2 cellular contexts compared by ENCODE assay signal in genomic region chr11:47848636-47849155, GRCh38.
TF ChIP-seq lines count a peak whose summit lies in the region.

No MANE protein-coding gene starts in this region.

TF ChIP-seq in GM23338, 12 proteins besides CTCF, POLR2A, EP300 and RAD21 (continued from another document):
- TF ChIP-seq ZNF462 (CRISPR knock-in tag; IDR thresholded peaks at IDR 0.05) (no peak), ZNF331 (CRISPR knock-in tag; IDR thresholded peaks at IDR 0.05; ENCODE audit: low read depth) (no peak), CREB1 (CRISPR knock-in tag; IDR thresholded peaks at IDR 0.05; ENCODE audit: low read depth) (no peak), ETS1 (IDR thresholded peaks at IDR 0.05) (no peak), NANOG (IDR thresholded peaks at IDR 0.05; ENCODE audit: borderline replicate concordance) (no peak), REST (IDR thresholded peaks at IDR 0.05; ENCODE audit: unreplicated experiment) (no peak), JUNB (IDR thresholded peaks at IDR 0.05; ENCODE audit: unreplicated experiment) (no peak)

TF ChIP-seq in WTC11, 78 proteins besides CTCF, POLR2A, EP300 and RAD21 (continued from another document):
- TF ChIP-seq ATF2 (CRISPR knock-in tag; IDR thresholded peaks at IDR 0.05; ENCODE audit: borderline replicate concordance, low read depth), result no peak
- no peak for TF ChIP-seq NFE2L1 (CRISPR knock-in tag; IDR thresholded peaks at IDR 0.05)
- no peak for TF ChIP-seq PRDM15 (CRISPR knock-in tag; IDR thresholded peaks at IDR 0.05)
- no peak for TF ChIP-seq ATF3 (CRISPR knock-in tag; conservative IDR thresholded peaks at IDR 0.05)
- no peak for TF ChIP-seq NR3C1 (CRISPR knock-in tag; conservative IDR thresholded peaks at IDR 0.05; ENCODE audit: low read depth)
- no peak for TF ChIP-seq AR (CRISPR knock-in tag; IDR thresholded peaks at IDR 0.05)
- TF ChIP-seq PREB (CRISPR knock-in tag; IDR thresholded peaks at IDR 0.05; ENCODE audit: borderline replicate concordance), result no peak
